In the genomic region with DNA sequence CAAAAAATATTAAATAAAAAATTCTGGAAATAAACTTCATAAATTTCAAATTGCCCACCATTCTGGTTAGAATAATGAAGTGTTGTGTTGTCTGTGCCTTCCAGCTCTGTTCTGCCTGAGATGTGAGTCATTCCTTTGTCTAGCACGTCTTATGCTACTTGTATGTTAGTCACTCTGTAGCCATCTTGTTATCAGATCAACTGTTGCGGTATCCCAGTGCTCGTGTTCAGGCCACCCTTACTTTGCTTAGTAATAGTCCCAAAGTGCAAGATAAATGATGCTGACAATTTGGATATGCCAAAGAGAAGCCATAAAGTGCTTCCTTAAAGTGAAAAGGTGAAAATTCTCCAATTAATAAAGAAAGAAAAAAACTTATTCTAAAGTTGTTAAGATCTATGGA, we compare ENCODE assay signal across 12 cellular contexts.
DNase-seq lines count a peak whose midpoint lies in the region; ATAC-seq and TF ChIP-seq lines count a peak whose summit lies in the region.
"Had no signal": no experiment of that assay in that cellular context is flagged by ENCODE, and none has a peak within 500 bp of the region (broad histone marks: within the 10 kb centered on the region; RNA-seq: fewer than 3 reads in every experiment).

No MANE protein-coding gene starts in this region.

- in situ Hi-C loops in GM23248 (cut with MboI): no loop called here

- H2AFZ ChIP-seq in GM23248 (peak overlapping the region; percentile 15; the same call in 1 of the 2 replicates), fibroblast of lung (ENCODE audit: low read length) (no peak overlapping the region)

- H3F3A ChIP-seq in GM23248 (ENCODE audit: insufficient read depth): peaks cover 27% of the 10 kb centered on the region; the same call in 1 of the 2 replicates

- H3K9me3 ChIP-seq in GM23248 (ENCODE audit: low read depth) (no peaks in the 10 kb centered on the region), RWPE2 (ENCODE audit: severe bottlenecking) (no peaks in the 10 kb centered on the region), fibroblast of lung (ENCODE audit: control insufficient read depth, insufficient read depth, low read depth, low read length) (no peaks in the 10 kb centered on the region)

- ATAC-seq in RWPE2 (ENCODE audit: low read depth) (peak; percentile 99), GM18505 (IDR thresholded peaks at IDR 0.05; ENCODE audit: unreplicated experiment) (no peak), HG03045 (IDR thresholded peaks at IDR 0.05; ENCODE audit: unreplicated experiment) (no peak)

- intact Hi-C loops in posterior vena cava (cut with DNase I): no loop called here

- 0 to 1% methylated on average over 3 of the region's 3 CpGs for WGBS in GM23248 (ENCODE audit: low coverage in 1 of 2, low lambda C conversion rate in 2 of 2, missing lambda C conversion rate in 2 of 2), 2 experiments

- DNase-seq in GM23248 (peak; percentile 96), RWPE2 (ENCODE audit: low spot score) (no peak), fibroblast of lung (ENCODE audit: low read depth in 2 of 2) (peak; percentile 78 to 99), retinal pigment epithelial cell (ENCODE audit: low read depth) (peak; percentile 72), posterior vena cava (ENCODE audit: low spot score) (no peak), 8988T (no peak)
- DNase-seq: activated CD4-positive, alpha-beta T cell treated with anti-CD3 and anti-CD28 coated beads, Interleukin-2, amount 50 U/mL, for 1 hour; midbrain; NCI-H446 treated with DMSO at 0.1 percent for 48 hours; substantia nigra had no signal

- H3K27ac ChIP-seq in GM23248 (peak overlapping the region; percentile 55), RWPE2 (ENCODE audit: poor library complexity, severe bottlenecking) (no peak overlapping the region), fibroblast of lung (ENCODE audit: insufficient read depth, low read length) (no peak overlapping the region)

- H3K4me3 ChIP-seq in GM23248 (no peak overlapping the region), RWPE2 (ENCODE audit: severe bottlenecking) (no peak overlapping the region), fibroblast of lung (replicated peaks in 1 of 4; ENCODE audit: control extremely low read depth in 1 of 4, insufficient read depth in 1 of 4, low read depth in 3 of 4, low read length in 4 of 4) (no peak overlapping the region), retinal pigment epithelial cell (ENCODE audit: low read length) (no peak overlapping the region)

- H3K79me2 ChIP-seq in GM23248 (ENCODE audit: insufficient read depth) (no peaks in the 10 kb centered on the region), fibroblast of lung (ENCODE audit: control insufficient read depth, insufficient read depth, low read length) (no peaks in the 10 kb centered on the region)

- no peak for TF ChIP-seq POLR2A in GM18505 (IDR thresholded peaks at IDR 0.05; ENCODE audit: borderline replicate concordance, extremely low read depth, insufficient read depth, insufficient read length)

- H3K9me2 ChIP-seq in GM23248 (ENCODE audit: insufficient read depth): no peaks in the 10 kb centered on the region; the same call in 1 of the 2 replicates

- H3K36me3 ChIP-seq in GM23248 (ENCODE audit: low read depth): no peaks in the 10 kb centered on the region
- H3K36me3 ChIP-seq in RWPE2 (ENCODE audit: low read depth): no peaks in the 10 kb centered on the region
- H3K36me3 ChIP-seq in fibroblast of lung (ENCODE audit: control insufficient read depth, insufficient read depth, low read length): no peaks in the 10 kb centered on the region

- H4K20me1 ChIP-seq in GM23248 (ENCODE audit: insufficient read depth) (no peaks in the 10 kb centered on the region), fibroblast of lung (ENCODE audit: control insufficient read depth, extremely low read depth, insufficient read depth, low read length) (no peaks in the 10 kb centered on the region)

- H3K4me1 ChIP-seq in GM23248 (ENCODE audit: insufficient read depth) (peaks cover 35% of the 10 kb centered on the region), RWPE2 (ENCODE audit: insufficient read depth, poor library complexity, severe bottlenecking) (no peaks in the 10 kb centered on the region), fibroblast of lung (ENCODE audit: control insufficient read depth, extremely low read depth, insufficient read depth, low read length) (no peaks in the 10 kb centered on the region)

- H3K27me3 ChIP-seq in GM23248 (replicated peaks; ENCODE audit: insufficient read depth) (no peaks in the 10 kb centered on the region), RWPE2 (ENCODE audit: insufficient read depth, poor library complexity, severe bottlenecking) (no peaks in the 10 kb centered on the region), fibroblast of lung (ENCODE audit: control insufficient read depth, insufficient read depth, low read length) (no peaks in the 10 kb centered on the region)

- peak overlapping the region; percentile 40 for H3K4me2 ChIP-seq in GM23248 (ENCODE audit: unreplicated experiment)
- H3K4me2 ChIP-seq in fibroblast of lung (ENCODE audit: extremely low read depth, insufficient read depth, low read length): no peak overlapping the region

- H3K9ac ChIP-seq in GM23248 (no peak overlapping the region), fibroblast of lung (ENCODE audit: insufficient read depth, low read length) (no peak overlapping the region)

- TF ChIP-seq CTCF in RWPE2 (IDR thresholded peaks at IDR 0.05; ENCODE audit: poor library complexity, severe bottlenecking) (no peak), fibroblast of lung (conservative IDR thresholded peaks at IDR 0.05 in 1 of 2, IDR thresholded peaks at IDR 0.05 in 1 of 2; ENCODE audit: low read depth in 1 of 2, low read length in 2 of 2) (no peak), retinal pigment epithelial cell (conservative IDR thresholded peaks at IDR 0.05; ENCODE audit: low read depth, low read length) (no peak)

Comparison
In these comparisons a context has a peak if more than half of its experiments do, and no peak if none do; other contexts are left out.
1. DNase-seq: peak in GM23248 (single experiment), fibroblast of lung (2 of 2) and retinal pigment epithelial cell (single experiment); none in RWPE2 (single experiment), posterior vena cava (single experiment) and 8988T (single experiment).